Comparison of ENCODE assay signal across 8 cellular contexts in the genomic region with DNA sequence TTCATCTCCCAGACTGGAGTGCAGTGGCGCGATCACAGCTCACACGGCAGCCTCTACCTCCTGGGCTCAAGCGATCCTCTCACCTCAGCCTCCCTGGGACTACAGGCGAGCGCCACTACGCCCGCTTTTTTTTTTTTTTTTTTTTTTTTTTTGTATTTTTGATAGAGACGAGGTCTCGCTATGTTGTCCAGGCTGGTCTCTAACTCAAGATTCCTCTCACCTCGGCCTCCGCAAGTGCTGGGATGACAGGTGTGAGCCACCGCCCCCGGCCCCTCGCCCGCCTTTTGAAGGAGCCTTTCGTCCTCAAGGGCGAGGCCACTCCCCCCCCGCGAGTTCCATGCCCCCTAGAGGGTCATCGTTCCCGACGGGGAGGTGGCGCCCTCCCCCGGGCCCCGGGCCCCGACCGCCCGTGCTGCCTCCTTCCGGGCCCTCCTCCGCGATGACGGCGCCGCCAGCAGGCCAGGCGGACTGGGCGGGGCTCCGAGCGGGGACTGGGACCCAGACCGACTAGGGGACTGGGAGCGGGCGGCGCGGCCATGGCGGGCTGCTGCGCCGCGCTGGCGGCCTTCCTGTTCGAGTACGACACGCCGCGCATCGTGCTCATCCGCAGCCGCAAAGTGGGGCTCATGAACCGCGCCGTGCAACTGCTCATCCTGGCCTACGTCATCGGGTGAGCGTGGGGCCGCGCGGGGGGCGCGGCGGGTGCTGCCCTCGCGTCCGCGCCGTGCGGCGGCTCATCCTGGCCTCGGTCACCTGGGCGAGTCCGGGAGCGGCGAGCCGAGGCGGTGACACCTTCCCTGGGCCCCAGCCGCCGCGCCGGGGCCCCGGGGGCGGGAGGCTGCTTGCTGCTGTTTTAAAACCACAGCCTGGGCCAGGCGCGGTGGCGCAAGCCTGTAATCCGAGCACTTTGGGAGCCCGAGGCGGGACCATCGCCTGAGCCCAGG. TPM values are rescaled to one million over a fixed set of nuclear protein-coding genes. Genes with fewer than 3 reads are reported as not detected.
A peak's percentile ranks its signal among the peaks of the same experiment; 100 is the strongest.
DNase-seq lines count a peak whose midpoint lies in the region; ATAC-seq and TF ChIP-seq lines count a peak whose summit lies in the region.

A gene with protein sequence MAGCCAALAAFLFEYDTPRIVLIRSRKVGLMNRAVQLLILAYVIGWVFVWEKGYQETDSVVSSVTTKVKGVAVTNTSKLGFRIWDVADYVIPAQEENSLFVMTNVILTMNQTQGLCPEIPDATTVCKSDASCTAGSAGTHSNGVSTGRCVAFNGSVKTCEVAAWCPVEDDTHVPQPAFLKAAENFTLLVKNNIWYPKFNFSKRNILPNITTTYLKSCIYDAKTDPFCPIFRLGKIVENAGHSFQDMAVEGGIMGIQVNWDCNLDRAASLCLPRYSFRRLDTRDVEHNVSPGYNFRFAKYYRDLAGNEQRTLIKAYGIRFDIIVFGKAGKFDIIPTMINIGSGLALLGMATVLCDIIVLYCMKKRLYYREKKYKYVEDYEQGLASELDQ (plus strand): TSS at position 501 of the 944 bp plus-strand sequence. CDS start 36 bp downstream, at position 537.

- TF ChIP-seq CTCF in GM12872 (IDR thresholded peaks at IDR 0.05; ENCODE audit: insufficient read depth, low read depth, low read length) (peak; percentile 34; the same call in 1 of the 3 replicates), heart right ventricle (IDR thresholded peaks at IDR 0.05) (peak in 6 of 9 donors; percentile 20 to 51 (median 50)), prostate gland (IDR thresholded peaks at IDR 0.05) (peak; percentile 19 to 34 (median 24))

- H3K27me3 ChIP-seq in adipocyte (replicated peaks; ENCODE audit: control insufficient read depth, insufficient read depth, low read length) = no peaks in the 10 kb centered on the region
- no peaks in the 10 kb centered on the region for H3K27me3 ChIP-seq in heart right ventricle
- no peaks in the 10 kb centered on the region for H3K27me3 ChIP-seq in prostate gland (replicated peaks; ENCODE audit: insufficient read depth)

- H3K27ac ChIP-seq in heart right ventricle = peak within 1 kb of the TSS; percentile 11 to 94 (median 84)
- peak within 1 kb of the TSS; percentile 84 to 91 for H3K27ac ChIP-seq in prostate gland
- peak within 1 kb of the TSS; percentile 75 for H3K27ac ChIP-seq in urinary bladder (ENCODE audit: low read depth)

- peak within 1 kb of the TSS; percentile 88 for H3K4me3 ChIP-seq in adipocyte (ENCODE audit: low read length)
- peak within 1 kb of the TSS; percentile 61 to 92 (median 76) for H3K4me3 ChIP-seq in heart right ventricle
- H3K4me3 ChIP-seq in prostate gland = peak within 1 kb of the TSS; percentile 73 to 79
- peak within 1 kb of the TSS; percentile 61 for H3K4me3 ChIP-seq in urinary bladder (ENCODE audit: low read depth, low read length)

- 8% methylated on average over 88 to 96 of the region's 96 CpGs for WGBS in heart right ventricle, 2 donors
- WGBS in prostate gland = 17% methylated on average over 34 of the region's 96 CpGs
- WGBS in urinary bladder = 7% methylated on average over 96 of the region's 96 CpGs

- TF ChIP-seq POLR2A in prostate gland (IDR thresholded peaks at IDR 0.05) = peak; percentile 87

- ATAC-seq in HG02588 (IDR thresholded peaks at IDR 0.05; ENCODE audit: unreplicated experiment) (peak; percentile 88), heart right ventricle (peak; percentile 83 to 93 (median 90))

- H3K4me1 ChIP-seq in adipocyte (ENCODE audit: control insufficient read depth, insufficient read depth, low read length) (peaks cover 19% of the 10 kb centered on the region), heart right ventricle (peaks cover 0 to 48% (median 16%) of the 10 kb centered on the region in 9 donors), prostate gland (replicated peaks) (no peaks in the 10 kb centered on the region), urinary bladder (ENCODE audit: insufficient read depth) (no peaks in the 10 kb centered on the region)

- H3K36me3 ChIP-seq in adipocyte (ENCODE audit: control insufficient read depth, insufficient read depth, low read length, severe bottlenecking) (no peaks in the 10 kb centered on the region), heart right ventricle (peaks cover 0 to 12% (median 0%) of the 10 kb centered on the region in 9 donors), prostate gland (no peaks in the 10 kb centered on the region), urinary bladder (ENCODE audit: insufficient read depth) (peaks cover 2% of the 10 kb centered on the region)

- H3K9me3 ChIP-seq in adipocyte (ENCODE audit: control insufficient read depth, low read length) = no peaks in the 10 kb centered on the region
- no peaks in the 10 kb centered on the region for H3K9me3 ChIP-seq in heart right ventricle
- no peaks in the 10 kb centered on the region for H3K9me3 ChIP-seq in prostate gland

- intact Hi-C loops in heart right ventricle (cut with DNase I) (loop anchor here in 4 of 10 donors (5.0 to 10.0 kb wide), 3 partner anchors 75 to 88 kb away; partner anchors contain the start of gene P2RX7 (in 3 of the 4)), prostate gland (cut with DNase I) (no loop called here)

- H3K9ac ChIP-seq in adipocyte (ENCODE audit: low read length) = peak within 1 kb of the TSS; percentile 91

- DNase-seq in NCI-H1092 (lab: John Stamatoyannopoulos, UW) (peak; percentile 65), T follicular helper cell (ENCODE audit: low read depth) (peak; percentile 77), adipocyte (ENCODE audit: low read depth) (peak; percentile 84), heart right ventricle (peak; percentile 77 to 89), prostate gland (ENCODE audit: low spot score) (peak; percentile 65)

RNA-seq across cellular contexts. Expression of the gene that starts here (rescaled TPM):
- total RNA-seq in heart right ventricle (10 to 100 TPM in 1 of 10 donors, 1 to 10 TPM in 9; 3.7 to 12.6 (median 5.5) TPM), prostate gland (100 to 1,000 TPM in 1 of 2 donors, 10 to 100 TPM in 1; 63.2 to 103 TPM), urinary bladder (14.6 TPM)
- polyA plus RNA-seq in heart right ventricle (10 to 100 TPM in 1 of 2 donors, 1 to 10 TPM in 1; 4.4 to 10.6 TPM), urinary bladder (14.7 TPM)

Comparison
In these comparisons a context has a peak if more than half of its experiments do, and no peak if none do; other contexts are left out.
1. Peak in every context shown above with its lines: DNase-seq, ATAC-seq, H3K4me3 ChIP-seq and H3K27ac ChIP-seq.